Comparison of ENCODE assay signal across 14 cellular contexts in the genomic region with DNA sequence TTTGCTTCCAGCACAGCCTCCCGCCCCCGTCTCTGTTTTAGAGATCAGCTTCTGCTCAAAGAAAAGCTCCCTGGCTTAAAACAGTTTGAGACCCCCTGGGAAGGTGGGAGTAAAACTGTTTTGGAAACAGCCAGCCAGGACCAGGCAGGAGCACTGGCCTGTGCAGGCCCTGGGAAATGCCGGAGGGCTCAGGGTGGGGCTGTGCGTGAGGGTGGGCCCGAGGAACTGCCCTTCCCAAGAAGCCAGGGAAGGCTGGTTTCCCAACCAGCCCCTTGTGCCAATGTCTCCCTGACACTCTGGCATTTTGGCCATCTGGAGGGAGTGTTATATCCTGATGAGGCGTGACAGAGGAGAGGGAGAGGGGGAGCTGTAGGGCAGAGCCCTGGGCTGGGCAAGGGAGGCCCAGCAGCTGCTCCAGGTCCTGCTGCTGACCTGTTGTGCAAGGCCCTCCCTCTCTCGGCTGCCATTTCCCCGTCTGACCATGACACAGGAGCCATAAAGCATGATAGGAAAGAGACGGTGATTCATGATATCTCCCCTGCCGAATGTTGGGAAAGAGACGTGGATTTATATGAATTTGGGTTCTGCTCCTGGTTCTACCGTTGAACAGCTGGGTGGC. TPM values are rescaled to one million over a fixed set of nuclear protein-coding genes. Genes with fewer than 3 reads are reported as not detected.
DNase-seq lines count a peak whose midpoint lies in the region; ATAC-seq and TF ChIP-seq lines count a peak whose summit lies in the region.
"Had no signal": no experiment of that assay in that cellular context is flagged by ENCODE, and none has a peak within 500 bp of the region (broad histone marks: within the 10 kb centered on the region; RNA-seq: fewer than 3 reads in every experiment).

No MANE protein-coding gene starts in this region.

- 41 to 50% (median 42%) methylated on average over 11 to 12 of the region's 12 CpGs for WGBS in psoas muscle, 3 donors

- H3K4me1 ChIP-seq in psoas muscle = peaks cover 39% of the 10 kb centered on the region
- no peaks in the 10 kb centered on the region for H3K4me1 ChIP-seq in naive thymus-derived CD4-positive, alpha-beta T cell (ENCODE audit: control insufficient read depth in 2 of 2, insufficient read depth in 2 of 2, low read length in 2 of 2)

- H3K4me3 ChIP-seq in foreskin fibroblast (ENCODE audit: low read depth in 1 of 2, low read length in 2 of 2) = no peak overlapping the region
- H3K4me3 ChIP-seq in psoas muscle = no peak overlapping the region
- H3K4me3 ChIP-seq in naive thymus-derived CD4-positive, alpha-beta T cell (ENCODE audit: low read length) = no peak overlapping the region

- H3K27ac Mint-ChIP-seq in naive thymus-derived CD4-positive, alpha-beta T cell = no peak overlapping the region
- H3K27ac Mint-ChIP-seq: CD4-positive, alpha-beta memory T cell had no signal

- DNase-seq in DMS 273 (lab: John Stamatoyannopoulos, UW; ENCODE audit: unreplicated experiment) (peak; percentile 66), RPMI7951 (ENCODE audit: low read depth) (peak; percentile 88), foreskin fibroblast (peak; percentile 76 to 77), psoas muscle (peak in 1 of 2 donors; percentile 86), HT-29 (ENCODE audit: low spot score) (no peak), NCI-H146 treated with DMSO at 0.1 percent for 48 hours (lab: John Stamatoyannopoulos, UW; ENCODE audit: unreplicated experiment) (no peak)
- DNase-seq in naive thymus-derived CD4-positive, alpha-beta T cell = no peak
- DNase-seq: activated CD4-positive, alpha-beta T cell treated with anti-CD3 and anti-CD28 coated beads for 48 hours; CD4-positive, alpha-beta memory T cell; NCI-H1436; SW 1271 had no signal

- H3K9me3 ChIP-seq in psoas muscle = no peaks in the 10 kb centered on the region
- no peaks in the 10 kb centered on the region for H3K9me3 ChIP-seq in naive thymus-derived CD4-positive, alpha-beta T cell (ENCODE audit: control insufficient read depth in 2 of 3, low read length in 3 of 3)

- peaks cover 0 to 2% (median 0%) of the 10 kb centered on the region in 11 donors for H3K9me3 Mint-ChIP-seq in naive thymus-derived CD4-positive, alpha-beta T cell
- H3K9me3 Mint-ChIP-seq: brain; CD4-positive, alpha-beta memory T cell had no signal

- H3K27me3 Mint-ChIP-seq in naive thymus-derived CD4-positive, alpha-beta T cell = peaks cover 11 to 20% (median 17%) of the 10 kb centered on the region in 5 donors

- peak overlapping the region; percentile 58 for H3K27ac ChIP-seq in psoas muscle
- no peak overlapping the region for H3K27ac ChIP-seq in naive thymus-derived CD4-positive, alpha-beta T cell (ENCODE audit: low read depth, low read length)
- H3K27ac ChIP-seq: epithelial cell of prostate had no signal

- peaks cover 0 to 2% (median 0%) of the 10 kb centered on the region in 7 donors for H3K4me1 Mint-ChIP-seq in naive thymus-derived CD4-positive, alpha-beta T cell
- H3K4me1 Mint-ChIP-seq: CD4-positive, alpha-beta memory T cell had no signal

- H3K36me3 ChIP-seq in psoas muscle (ENCODE audit: insufficient read depth in 1 of 2, low read depth in 1 of 2) = no peaks in the 10 kb centered on the region
- H3K36me3 ChIP-seq in naive thymus-derived CD4-positive, alpha-beta T cell (ENCODE audit: control insufficient read depth in 2 of 3, insufficient read depth in 3 of 3, low read length in 3 of 3) = no peaks in the 10 kb centered on the region

- POLR2A ChIA-PET in naive thymus-derived CD4-positive, alpha-beta T cell (lab: Charles Lee) = no interaction called here

- H3K36me3 Mint-ChIP-seq in naive thymus-derived CD4-positive, alpha-beta T cell = no peaks in the 10 kb centered on the region
- H3K36me3 Mint-ChIP-seq: brain; CD4-positive, alpha-beta memory T cell had no signal

- CTCF ChIA-PET in naive thymus-derived CD4-positive, alpha-beta T cell (lab: Charles Lee) = no interaction called here

- intact Hi-C loops in psoas muscle (cut with DNase I) = no loop called here
- intact Hi-C loops in naive thymus-derived CD4-positive, alpha-beta T cell (cut with micrococcal nuclease) = no loop called here

- peak; percentile 78 to 89 (median 88) for ATAC-seq in psoas muscle
- no peak for ATAC-seq in HG03469 (IDR thresholded peaks at IDR 0.05; ENCODE audit: unreplicated experiment)
- no peak for ATAC-seq in naive thymus-derived CD4-positive, alpha-beta T cell

- no peak for TF ChIP-seq CTCF in foreskin fibroblast (IDR thresholded peaks at IDR 0.05; ENCODE audit: low read depth, low read length)
- no peak for TF ChIP-seq CTCF in psoas muscle (IDR thresholded peaks at IDR 0.05)

- no peak overlapping the region for H3K4me3 Mint-ChIP-seq in naive thymus-derived CD4-positive, alpha-beta T cell
- H3K4me3 Mint-ChIP-seq: brain had no signal

- H3K27me3 ChIP-seq in psoas muscle (ENCODE audit: insufficient read depth in 3 of 3, low read length in 2 of 3) = no peaks in the 10 kb centered on the region
- no peaks in the 10 kb centered on the region for H3K27me3 ChIP-seq in naive thymus-derived CD4-positive, alpha-beta T cell (ENCODE audit: control insufficient read depth in 2 of 2, insufficient read depth in 2 of 2, low read length in 2 of 2)

RNA-seq across cellular contexts. Expression of a gene that starts 16.2 kb away (rescaled TPM):
- 31.2 and 43.6 TPM in 2 replicates for total RNA-seq in RPMI7951 (2014; rRNA removed; shearing (Covaris generic))
- 10 to 100 TPM in 3 of 4 donors, 1 to 10 TPM in 1; 7.1 to 30.3 (median 13.2) TPM for total RNA-seq in psoas muscle
- polyA plus RNA-seq in psoas muscle = 1 to 10 TPM; 3.0 to 5.1 (median 4.0) TPM
- 0.21 TPM in 1 of 2 replicates, not detected in the other for total RNA-seq in HT-29 (2014; rRNA removed; shearing (Covaris generic))
- total RNA-seq in naive thymus-derived CD4-positive, alpha-beta T cell = under 1 TPM in 1 of 5 experiments, not detected in 4; 0.51 TPM
- polyA plus RNA-seq in naive thymus-derived CD4-positive, alpha-beta T cell = not detected
- total RNA-seq: CD4-positive, alpha-beta memory T cell had no signal
- polyA plus RNA-seq: CD4-positive, alpha-beta memory T cell had no signal

RNA-seq across cellular contexts. Expression of a gene that starts 22.0 kb away (rescaled TPM):
- 0.29 and 1.4 TPM in 2 replicates for total RNA-seq in RPMI7951 (2014; rRNA removed; shearing (Covaris generic))
- total RNA-seq in psoas muscle = 1 to 10 TPM in 3 of 4 donors, under 1 TPM in 1; 0.54 to 2.6 (median 1.6) TPM
- polyA plus RNA-seq in psoas muscle = under 1 TPM; 0.32 to 0.70 (median 0.39) TPM
- total RNA-seq in HT-29 (2014; rRNA removed; shearing (Covaris generic)) = 3.4 and 4.7 TPM in 2 replicates
- total RNA-seq in naive thymus-derived CD4-positive, alpha-beta T cell = under 1 TPM in 3 of 5 experiments, not detected in 2; 0.21 to 0.78 (median 0.51) TPM
- not detected for polyA plus RNA-seq in naive thymus-derived CD4-positive, alpha-beta T cell
- polyA plus RNA-seq: CD4-positive, alpha-beta memory T cell had no signal

Comparison
In these comparisons a context has a peak if more than half of its experiments do, and no peak if none do; other contexts are left out.
1. DNase-seq: peak in DMS 273 (single experiment), RPMI7951 (single experiment) and foreskin fibroblast (2 of 2); none in HT-29 (single experiment), NCI-H146 treated with DMSO at 0.1 percent for 48 hours (single experiment) and naive thymus-derived CD4-positive, alpha-beta T cell (0 of 9).
2. ATAC-seq: peak in psoas muscle (4 of 4); none in HG03469 (single experiment) and naive thymus-derived CD4-positive, alpha-beta T cell (single experiment).